Comparison of ENCODE assay signal across 10 cellular contexts in genomic region chr11:2386591-2386990, GRCh38. TPM values are rescaled to one million over a fixed set of nuclear protein-coding genes. Genes with fewer than 3 reads are reported as not detected.
DNase-seq lines count a peak whose midpoint lies in the region; ATAC-seq and TF ChIP-seq lines count a peak whose summit lies in the region.
"Had no signal": no experiment of that assay in that cellular context is flagged by ENCODE, and none has a peak within 500 bp of the region (broad histone marks: within the 10 kb centered on the region; RNA-seq: fewer than 3 reads in every experiment).

No MANE protein-coding gene starts in this region.

- H3K4me3 ChIP-seq in DND-41 (ENCODE audit: low read depth in 1 of 2, low read length in 2 of 2) (no peak overlapping the region), right atrium auricular region (peak overlapping the region in 1 of 2 donors; percentile 1), skeletal muscle tissue (ENCODE audit: low read length in 3 of 3) (peak overlapping the region in 1 of 3 donors; percentile 56)

- H3K4me1 ChIP-seq in DND-41 (ENCODE audit: insufficient read depth, low read length) (peaks cover 32% of the 10 kb centered on the region), right atrium auricular region (peaks cover 0 to 100% of the 10 kb centered on the region in 2 donors), skeletal muscle tissue (ENCODE audit: control insufficient read depth in 3 of 3, insufficient read depth in 3 of 3, low read length in 3 of 3) (peaks cover 83 to 94% (median 89%) of the 10 kb centered on the region in 3 donors)

- H3K9me3 ChIP-seq in DND-41 (ENCODE audit: insufficient read depth, low read length, severe bottlenecking) (no peaks in the 10 kb centered on the region), right atrium auricular region (no peaks in the 10 kb centered on the region), skeletal muscle tissue (ENCODE audit: control insufficient read depth in 3 of 3, low read length in 3 of 3) (no peaks in the 10 kb centered on the region)

- H3K4me2 ChIP-seq in DND-41 (ENCODE audit: insufficient read depth, low read length), result no peak overlapping the region

- H4K20me1 ChIP-seq in DND-41 (ENCODE audit: insufficient read depth, low read length), result peaks cover 96% of the 10 kb centered on the region

- TF ChIP-seq CTCF in DND-41 (IDR thresholded peaks at IDR 0.05; ENCODE audit: borderline replicate concordance, extremely low read depth, low read length, poor library complexity, severe bottlenecking) (no peak), right atrium auricular region (IDR thresholded peaks at IDR 0.05) (no peak)

- DNase-seq in DND-41 (no peak), RPMI7951 (ENCODE audit: low read depth) (peak; percentile 55), right atrium auricular region (ENCODE audit: low spot score) (no peak), DMS114 treated with DMSO at 0.1 percent for 48 hours (lab: John Stamatoyannopoulos, UW; ENCODE audit: unreplicated experiment) (no peak), dedifferentiated amniotic fluid mesenchymal stem cell (ENCODE audit: extremely low spot score) (no peak)
- DNase-seq in activated CD4-positive, CD25-positive, alpha-beta regulatory T cell treated with anti-CD3 and anti-CD28 coated beads, Interleukin-2, amount 50 U/mL, for 72 hours, result no peak
- DNase-seq: activated CD4-positive, alpha-beta T cell treated with anti-CD3 and anti-CD28 coated beads for 36 hours had no signal

- H3K9ac ChIP-seq in DND-41 (ENCODE audit: low read depth, low read length) (no peak overlapping the region), skeletal muscle tissue (ENCODE audit: low read depth in 1 of 3, low read length in 3 of 3) (peak overlapping the region; percentile 16 to 80 (median 54))

- H3K27me3 ChIP-seq in DND-41 (ENCODE audit: insufficient read depth, low read length, poor library complexity) (no peaks in the 10 kb centered on the region), right atrium auricular region (no peaks in the 10 kb centered on the region), skeletal muscle tissue (ENCODE audit: control insufficient read depth in 3 of 3, insufficient read depth in 3 of 3, low read length in 3 of 3) (no peaks in the 10 kb centered on the region)

- H3K27ac ChIP-seq in DND-41 (ENCODE audit: low read length) (peak overlapping the region; percentile 59; the same call in 1 of the 2 replicates), right atrium auricular region (peak overlapping the region; percentile 68 to 100), skeletal muscle tissue (ENCODE audit: low read depth, low read length) (peak overlapping the region; percentile 41)

- ATAC-seq in DND-41 (ENCODE audit: insufficient read depth, low read depth) (no peak), HG02852 (IDR thresholded peaks at IDR 0.05; ENCODE audit: unreplicated experiment) (no peak)

- peaks cover 98% of the 10 kb centered on the region for H3K79me2 ChIP-seq in DND-41 (ENCODE audit: insufficient read depth, low read length)

- H3K36me3 ChIP-seq in DND-41 (ENCODE audit: insufficient read depth, low read length), result peaks cover 70% of the 10 kb centered on the region
- H3K36me3 ChIP-seq in right atrium auricular region, result peaks cover 8% of the 10 kb centered on the region
- H3K36me3 ChIP-seq in skeletal muscle tissue (ENCODE audit: control insufficient read depth in 3 of 3, insufficient read depth in 3 of 3, low read length in 3 of 3), result peaks cover 3 to 12% (median 10%) of the 10 kb centered on the region in 3 donors

- H2AFZ ChIP-seq in DND-41 (ENCODE audit: low read depth, low read length), result no peak overlapping the region

RNA-seq across cellular contexts. Expression of gene CD81, which starts 9.5 kb away (rescaled TPM):
- total RNA-seq in RPMI7951 (2014; rRNA removed; shearing (Covaris generic)), result 248 and 386 TPM in 2 replicates
- total RNA-seq in right atrium auricular region, result 100 to 1,000 TPM; 433 to 528 TPM
- 221 TPM for total RNA-seq in skeletal muscle tissue

RNA-seq across cellular contexts. Expression of gene TSSC4, which starts 14.0 kb away (rescaled TPM):
- 22.9 and 38.2 TPM in 2 replicates for total RNA-seq in RPMI7951 (2014; rRNA removed; shearing (Covaris generic))
- 10 to 100 TPM; 26.7 to 40.3 TPM for total RNA-seq in right atrium auricular region
- 23.5 TPM for total RNA-seq in skeletal muscle tissue

RNA-seq across cellular contexts. Expression of gene TRPM5, which starts 57.7 kb away (rescaled TPM):
- total RNA-seq in RPMI7951 (2014; rRNA removed; shearing (Covaris generic)), result not detected in 2 replicates
- total RNA-seq in right atrium auricular region (not detected), skeletal muscle tissue (under 0.01 TPM)
- total RNA-seq: pulmonary artery endothelial cell had no signal

RNA-seq across cellular contexts. Expression of gene KCNQ1, which starts 58.2 kb away (rescaled TPM):
- not detected in 2 replicates for total RNA-seq in RPMI7951 (2014; rRNA removed; shearing (Covaris generic))
- total RNA-seq in right atrium auricular region, result 10 to 100 TPM; 12.7 to 25.1 TPM
- total RNA-seq in skeletal muscle tissue, result 2.6 TPM
